Comparison of ENCODE assay signal across 9 cellular contexts in the genomic region with DNA sequence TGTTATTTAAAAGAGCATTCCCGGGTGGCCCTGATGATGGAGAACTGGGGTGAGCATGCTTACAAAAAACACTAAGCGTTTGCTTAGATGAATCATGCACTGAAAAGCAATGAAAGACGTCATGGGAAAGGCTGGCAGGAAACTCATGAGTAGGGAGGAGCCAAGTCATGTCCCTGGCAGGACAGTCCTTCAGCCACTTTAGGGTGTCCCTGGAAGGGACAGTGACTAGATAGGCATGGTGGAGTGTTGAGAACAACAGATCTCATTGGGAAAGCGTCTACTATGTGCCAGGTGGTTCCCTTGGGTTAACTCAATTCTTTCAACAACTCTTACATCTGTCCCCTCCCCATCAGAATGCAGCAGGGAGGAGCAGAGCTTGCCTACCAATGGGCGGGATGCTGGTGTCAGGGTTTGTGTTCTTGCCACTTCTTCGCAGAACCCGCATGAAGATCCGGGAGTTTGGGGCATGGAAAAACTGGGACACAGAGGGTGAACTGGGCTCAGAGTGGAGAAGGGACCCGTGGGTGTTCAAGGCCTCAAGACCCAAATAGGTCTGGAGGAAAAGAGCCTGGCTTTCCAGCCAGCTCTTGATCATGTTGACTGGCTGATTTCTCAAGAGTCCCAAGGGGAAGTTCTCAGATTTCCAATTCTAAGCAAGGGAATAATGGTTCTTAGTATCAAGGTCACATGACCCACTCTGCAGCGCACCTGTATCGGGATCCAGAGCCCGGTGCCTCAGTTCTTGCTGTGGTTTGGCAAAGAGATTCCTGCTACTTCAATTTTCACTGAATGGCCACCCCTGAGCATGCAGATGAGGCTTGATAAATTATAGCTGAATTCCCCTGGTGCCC.
DNase-seq lines count a peak whose midpoint lies in the region; ATAC-seq and TF ChIP-seq lines count a peak whose summit lies in the region.
"Had no signal": no experiment of that assay in that cellular context is flagged by ENCODE, and none has a peak within 500 bp of the region (broad histone marks: within the 10 kb centered on the region; RNA-seq: fewer than 3 reads in every experiment).

No MANE protein-coding gene starts in this region.

- H3K4me1 ChIP-seq in ES-I3 (ENCODE audit: insufficient read depth, low read length) (peaks cover 8% of the 10 kb centered on the region; the same call in 1 of the 2 replicates), PC-3 (ENCODE audit: insufficient read depth, low read length) (peaks cover 45% of the 10 kb centered on the region), esophagus muscularis mucosa (peaks cover 4 to 25% (median 13%) of the 10 kb centered on the region in 4 donors)

- no peaks in the 10 kb centered on the region for H3K9me2 ChIP-seq in PC-3 (replicated peaks; ENCODE audit: low read length)

- peak; percentile 78 for ATAC-seq in PC-3
- ATAC-seq in GM18858 (IDR thresholded peaks at IDR 0.05; ENCODE audit: unreplicated experiment): no peak

- H3K4me3 ChIP-seq in PC-3 (ENCODE audit: low read length) (no peak overlapping the region), esophagus muscularis mucosa (no peak overlapping the region)

- H3K9ac ChIP-seq in ES-I3 (ENCODE audit: low read depth, low read length): peak overlapping the region; percentile 37; the same call in 1 of the 2 replicates
- peak overlapping the region; percentile 37; the same call in 1 of the 2 replicates for H3K9ac ChIP-seq in PC-3 (ENCODE audit: low read length)
- H3K9ac ChIP-seq: KMS-11 had no signal

- H2AFZ ChIP-seq in PC-3 (ENCODE audit: low read length): no peak overlapping the region

- H3K27me3 ChIP-seq in PC-3 (ENCODE audit: low read length) (no peaks in the 10 kb centered on the region), esophagus muscularis mucosa (no peaks in the 10 kb centered on the region)

- no TSS peak for BruUV-seq in PC-3 (replicated peaks; lab: Mats Ljungman, UMichigan)

- H3F3A ChIP-seq in PC-3 (ENCODE audit: low read length, unreplicated experiment): no peaks in the 10 kb centered on the region

- TF ChIP-seq CTCF in PC-3 (conservative IDR thresholded peaks at IDR 0.05; ENCODE audit: low read depth, low read length): no peak
- no peak for TF ChIP-seq CTCF in esophagus muscularis mucosa (IDR thresholded peaks at IDR 0.05)

- no peak for TF ChIP-seq POLR2A in esophagus muscularis mucosa (IDR thresholded peaks at IDR 0.05; ENCODE audit: low read depth)

- no peaks in the 10 kb centered on the region for H4K20me1 ChIP-seq in PC-3 (ENCODE audit: low read length)

- intact Hi-C loops in PC-3 (cut with micrococcal nuclease): loop anchor here (2.0 kb wide), 1 partner anchor 669 kb away; no protein-coding TSS in a partner anchor
- intact Hi-C loops in esophagus muscularis mucosa (cut with DNase I): no loop called here

- POLR2A ChIA-PET in PC-3 (lab: Charles Lee; ENCODE audit: unreplicated experiment): no interaction called here

- H3K36me3 ChIP-seq in ES-I3 (ENCODE audit: insufficient read depth, low read length) (no peaks in the 10 kb centered on the region), PC-3 (ENCODE audit: low read depth, low read length) (no peaks in the 10 kb centered on the region), esophagus muscularis mucosa (no peaks in the 10 kb centered on the region)

- 68% methylated on average over 11 of the region's 12 CpGs for WGBS in esophagus muscularis mucosa

- CTCF ChIA-PET in PC-3 (lab: Charles Lee): interaction anchor here (0.6 kb wide), 1 partner anchor 675 kb away, joined by 6 read pairs; no protein-coding TSS in a partner anchor

- no peaks in the 10 kb centered on the region; the same call in 1 of the 2 replicates for H3K9me3 ChIP-seq in ES-I3 (ENCODE audit: control insufficient read depth, insufficient read depth, low read length)
- no peaks in the 10 kb centered on the region for H3K9me3 ChIP-seq in PC-3 (ENCODE audit: low read length)
- H3K9me3 ChIP-seq in esophagus muscularis mucosa: no peaks in the 10 kb centered on the region

- H3K79me2 ChIP-seq in PC-3 (ENCODE audit: low read length): no peaks in the 10 kb centered on the region

- H3K27ac ChIP-seq in PC-3 (ENCODE audit: low read length) (peak overlapping the region; percentile 66), esophagus muscularis mucosa (replicated peaks in 1 of 4) (peak overlapping the region; percentile 40 to 57 (median 51))
- H3K27ac ChIP-seq: KMS-11 had no signal

- DNase-seq in PC-3: peak; percentile 93
- DNase-seq in esophagus muscularis mucosa (ENCODE audit: extremely low spot score): no peak
- DNase-seq in pons (ENCODE audit: low spot score): peak; percentile 5
- no peak for DNase-seq in D341Med (ENCODE audit: low spot score)
- DNase-seq in NCI-H1048 (lab: John Stamatoyannopoulos, UW): no peak
- DNase-seq in stimulated activated CD4-positive, alpha-beta T cell treated with anti-CD3 and anti-CD28 coated beads, Interleukin-2, amount 100 ng/mL, for 48 hours: no peak

- no peak overlapping the region for H3K4me2 ChIP-seq in PC-3 (ENCODE audit: low read length)
- H3K4me2 ChIP-seq: KMS-11 had no signal

- TF ChIP-seq EP300 in esophagus muscularis mucosa (IDR thresholded peaks at IDR 0.05): no peak

Comparison
In these comparisons a context has a peak if more than half of its experiments do, and no peak if none do; other contexts are left out.
1. DNase-seq: peak in PC-3 (single experiment) and pons (single experiment); none in esophagus muscularis mucosa (single experiment), D341Med (single experiment), NCI-H1048 (single experiment) and stimulated activated CD4-positive, alpha-beta T cell treated with anti-CD3 and anti-CD28 coated beads, Interleukin-2, amount 100 ng/mL, for 48 hours (0 of 2).